In the genomic region with DNA sequence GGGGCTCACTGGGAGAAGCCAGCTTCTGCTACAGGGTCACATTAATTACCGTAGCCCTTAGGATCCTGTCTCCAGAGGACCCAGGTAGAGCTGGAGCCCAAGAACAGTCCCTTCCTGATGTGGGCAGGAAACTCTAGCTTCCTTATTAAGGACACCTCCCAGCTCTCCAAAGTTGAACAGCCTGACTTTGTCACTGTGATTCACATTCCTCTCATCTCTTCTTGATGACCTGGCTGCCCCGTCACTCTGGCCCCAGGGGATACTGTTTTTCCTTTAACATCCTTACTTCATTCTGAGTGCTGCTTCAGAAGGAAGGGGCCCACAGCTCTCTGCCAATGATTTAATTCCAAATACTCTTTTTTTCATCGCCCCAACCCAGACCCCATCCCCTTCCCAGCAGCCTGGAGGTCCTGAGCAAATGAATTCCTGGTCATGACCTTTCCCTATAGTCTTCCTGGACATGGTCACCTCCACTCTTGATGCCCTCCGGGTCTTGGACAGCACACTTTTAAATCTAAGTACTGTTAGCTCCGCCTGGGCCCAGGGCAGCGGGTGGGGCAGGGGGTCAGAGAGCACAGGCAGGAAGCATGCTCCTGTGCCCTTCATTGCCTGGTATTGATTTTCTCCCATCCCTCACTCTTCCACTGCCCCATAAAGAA, we compare ENCODE assay signal across 18 cellular contexts. TPM values are rescaled to one million over a fixed set of nuclear protein-coding genes. Genes with fewer than 3 reads are reported as not detected.
A peak's percentile ranks its signal among the peaks of the same experiment; 100 is the strongest.
DNase-seq lines count a peak whose midpoint lies in the region; ATAC-seq and TF ChIP-seq lines count a peak whose summit lies in the region.
"Had no signal": no experiment of that assay in that cellular context is flagged by ENCODE, and none has a peak within 500 bp of the region (broad histone marks: within the 10 kb centered on the region; RNA-seq: fewer than 3 reads in every experiment).

No MANE protein-coding gene starts in this region.

- H3K36me3 Mint-ChIP-seq in activated naive CD4-positive, alpha-beta T cell treated with anti-CD3 and anti-CD28 coated beads, Interleukin-2, amount 50 U/mL, for 24 hours = peaks cover 6% of the 10 kb centered on the region
- peaks cover 0 to 10% of the 10 kb centered on the region in 2 donors for H3K36me3 Mint-ChIP-seq in activated naive CD4-positive, alpha-beta T cell treated with anti-CD3 and anti-CD28 coated beads, Interleukin-2, amount 50 U/mL, for 72 hours
- H3K36me3 Mint-ChIP-seq in activated T-helper 2 cell treated with anti-CD3 and anti-CD28 coated beads, Interferon-gamma antibody, Interleukin-2, Interleukin-4, amounts not matched to agents 10 μg/mL and 5 μg/mL and 100 μg/mL, durations not matched to agents 14 hours and 24 hours and 36 hours (ENCODE audit: low read depth) = peaks cover 11% of the 10 kb centered on the region
- H3K36me3 Mint-ChIP-seq in stimulated activated effector memory CD8-positive, alpha-beta T cell treated with anti-CD3 and anti-CD28 coated beads, Interleukin-12 subunit alpha, Interleukin-12 subunit beta, amount 100 ng/mL, for 72 hours = no peaks in the 10 kb centered on the region
- H3K36me3 Mint-ChIP-seq: type B pancreatic cell had no signal

- no peaks in the 10 kb centered on the region for H3K27me3 Mint-ChIP-seq in activated naive CD4-positive, alpha-beta T cell treated with anti-CD3 and anti-CD28 coated beads, Interleukin-2, amount 50 U/mL, for 24 hours
- peaks cover 17% of the 10 kb centered on the region for H3K27me3 Mint-ChIP-seq in activated T-helper 2 cell treated with anti-CD3 and anti-CD28 coated beads, Interferon-gamma antibody, Interleukin-2, Interleukin-4, amounts not matched to agents 10 μg/mL and 5 μg/mL and 100 μg/mL, durations not matched to agents 14 hours and 24 hours and 36 hours (ENCODE audit: low read depth)

- no peak for DNase-seq in activated naive CD4-positive, alpha-beta T cell treated with anti-CD3 and anti-CD28 coated beads, Interleukin-2, amount 50 U/mL, for 72 hours (ENCODE audit: low spot score in 2 of 2)
- DNase-seq in HT1080 (ENCODE audit: low read depth) (peak; percentile 65), activated gamma-delta T cell treated with Interleukin-2 at 50 U/mL for 16 hours (no peak), GM10266 (ENCODE audit: extremely low spot score) (no peak), NOMO-1 (lab: John Stamatoyannopoulos, UW; ENCODE audit: unreplicated experiment in 2 of 2) (no peak)
- no peak for DNase-seq in activated T-helper 2 cell treated with anti-CD3 and anti-CD28 coated beads, Interferon-gamma antibody, Interleukin-2, Interleukin-4, amounts not matched to agents 10 μg/mL and 5 μg/mL and 100 μg/mL, durations not matched to agents 14 hours and 24 hours and 36 hours (ENCODE audit: low spot score)
- DNase-seq in stimulated activated effector memory CD8-positive, alpha-beta T cell treated with anti-CD3 and anti-CD28 coated beads, Interleukin-12 subunit alpha, Interleukin-12 subunit beta, amount 100 ng/mL, for 72 hours (ENCODE audit: low spot score in 2 of 2) = no peak
- DNase-seq: DND-41; effector CD8-positive, alpha-beta T cell; Karpas-422; NCI-H2029; NCI-H82; psoas muscle; SJCRH30; stimulated activated CD8-positive, alpha-beta memory T cell treated with anti-CD3 and anti-CD28 coated beads, Interleukin-4, amount 100 ng/mL, for 48 hours had no signal

- H3K4me1 Mint-ChIP-seq in activated naive CD4-positive, alpha-beta T cell treated with anti-CD3 and anti-CD28 coated beads, Interleukin-2, amount 50 U/mL, for 24 hours = peaks cover 63% of the 10 kb centered on the region
- H3K4me1 Mint-ChIP-seq in activated T-helper 2 cell treated with anti-CD3 and anti-CD28 coated beads, Interferon-gamma antibody, Interleukin-2, Interleukin-4, amounts not matched to agents 10 μg/mL and 5 μg/mL and 100 μg/mL, durations not matched to agents 14 hours and 24 hours and 36 hours (ENCODE audit: low read depth) = peaks cover 26% of the 10 kb centered on the region
- H3K4me1 Mint-ChIP-seq in stimulated activated effector memory CD8-positive, alpha-beta T cell treated with anti-CD3 and anti-CD28 coated beads, Interleukin-12 subunit alpha, Interleukin-12 subunit beta, amount 100 ng/mL, for 72 hours = peaks cover 18% of the 10 kb centered on the region

- peak overlapping the region; percentile 6 for H3K27ac Mint-ChIP-seq in activated naive CD4-positive, alpha-beta T cell treated with anti-CD3 and anti-CD28 coated beads, Interleukin-2, amount 50 U/mL, for 24 hours
- H3K27ac Mint-ChIP-seq in activated naive CD4-positive, alpha-beta T cell treated with anti-CD3 and anti-CD28 coated beads, Interleukin-2, amount 50 U/mL, for 72 hours = peak overlapping the region in 1 of 2 donors; percentile 14
- no peak overlapping the region for H3K27ac Mint-ChIP-seq in activated T-helper 2 cell treated with anti-CD3 and anti-CD28 coated beads, Interferon-gamma antibody, Interleukin-2, Interleukin-4, amounts not matched to agents 10 μg/mL and 5 μg/mL and 100 μg/mL, durations not matched to agents 14 hours and 24 hours and 36 hours
- H3K27ac Mint-ChIP-seq in stimulated activated effector memory CD8-positive, alpha-beta T cell treated with anti-CD3 and anti-CD28 coated beads, Interleukin-12 subunit alpha, Interleukin-12 subunit beta, amount 100 ng/mL, for 72 hours = peak overlapping the region; percentile 5
- H3K27ac Mint-ChIP-seq: activated T-cell treated with anti-CD3 and anti-CD28 coated beads, Interleukin-2, amount 50 U/mL, for 72 hours; type B pancreatic cell had no signal

- peaks cover 5% of the 10 kb centered on the region for H3K9me3 Mint-ChIP-seq in activated naive CD4-positive, alpha-beta T cell treated with anti-CD3 and anti-CD28 coated beads, Interleukin-2, amount 50 U/mL, for 24 hours
- peaks cover 5 to 8% of the 10 kb centered on the region in 2 donors for H3K9me3 Mint-ChIP-seq in activated naive CD4-positive, alpha-beta T cell treated with anti-CD3 and anti-CD28 coated beads, Interleukin-2, amount 50 U/mL, for 72 hours
- H3K9me3 Mint-ChIP-seq in activated T-helper 2 cell treated with anti-CD3 and anti-CD28 coated beads, Interferon-gamma antibody, Interleukin-2, Interleukin-4, amounts not matched to agents 10 μg/mL and 5 μg/mL and 100 μg/mL, durations not matched to agents 14 hours and 24 hours and 36 hours = peaks cover 20% of the 10 kb centered on the region
- H3K9me3 Mint-ChIP-seq in stimulated activated effector memory CD8-positive, alpha-beta T cell treated with anti-CD3 and anti-CD28 coated beads, Interleukin-12 subunit alpha, Interleukin-12 subunit beta, amount 100 ng/mL, for 72 hours = peaks cover 2% of the 10 kb centered on the region
- H3K9me3 Mint-ChIP-seq: type B pancreatic cell had no signal

- H3K4me3 Mint-ChIP-seq in activated naive CD4-positive, alpha-beta T cell treated with anti-CD3 and anti-CD28 coated beads, Interleukin-2, amount 50 U/mL, for 24 hours = peak overlapping the region; percentile 40
- H3K4me3 Mint-ChIP-seq in activated T-helper 2 cell treated with anti-CD3 and anti-CD28 coated beads, Interferon-gamma antibody, Interleukin-2, Interleukin-4, amounts not matched to agents 10 μg/mL and 5 μg/mL and 100 μg/mL, durations not matched to agents 14 hours and 24 hours and 36 hours (ENCODE audit: low read depth) = peak overlapping the region; percentile 19
- H3K4me3 Mint-ChIP-seq in stimulated activated effector memory CD8-positive, alpha-beta T cell treated with anti-CD3 and anti-CD28 coated beads, Interleukin-12 subunit alpha, Interleukin-12 subunit beta, amount 100 ng/mL, for 72 hours = no peak overlapping the region
- H3K4me3 Mint-ChIP-seq: activated T-cell treated with anti-CD3 and anti-CD28 coated beads, Interleukin-2, amount 50 U/mL, for 72 hours; type B pancreatic cell had no signal

- no peak for ATAC-seq in activated naive CD4-positive, alpha-beta T cell treated with anti-CD3 and anti-CD28 coated beads, Interleukin-2, amount 50 U/mL, for 72 hours
- ATAC-seq in stimulated activated effector memory CD8-positive, alpha-beta T cell treated with anti-CD3 and anti-CD28 coated beads, Interleukin-12 subunit alpha, Interleukin-12 subunit beta, amount 100 ng/mL, for 72 hours = no peak
- ATAC-seq: psoas muscle had no signal

- intact Hi-C loops in activated T-helper 2 cell treated with anti-CD3 and anti-CD28 coated beads, Interferon-gamma antibody, Interleukin-2, Interleukin-4, amounts not matched to agents 10 μg/mL and 5 μg/mL and 100 μg/mL, durations not matched to agents 14 hours and 24 hours and 36 hours (cut with micrococcal nuclease) = loop anchor here (2.0 kb wide), 1 partner anchor 71 kb away; no protein-coding TSS in a partner anchor

- TF ChIP-seq CTCF in GM10266 (IDR thresholded peaks at IDR 0.05; ENCODE audit: control insufficient read depth, insufficient read depth, low read depth, missing control alignments) = no peak

RNA-seq across cellular contexts. Expression of gene SPON1, which starts 22.4 kb away (rescaled TPM):
- total RNA-seq in activated naive CD4-positive, alpha-beta T cell treated with anti-CD3 and anti-CD28 coated beads, Interleukin-2, amount 50 U/mL, for 72 hours = under 1 TPM in 1 of 2 donors, not detected in 1; 0.19 TPM
- not detected in 2 replicates for total RNA-seq in HT1080 (2014; rRNA removed; shearing (Covaris generic))
- polyA plus RNA-seq in HT1080 (2015; cell fraction: cytosol; rRNA removed) = not detected in 2 replicates
- 0.09 TPM in 1 of 2 replicates, not detected in the other for polyA plus RNA-seq in HT1080 (2015; cell fraction: nucleus; rRNA removed)
- total RNA-seq in activated T-helper 2 cell treated with anti-CD3 and anti-CD28 coated beads, Interferon-gamma antibody, Interleukin-2, Interleukin-4, amounts not matched to agents 10 μg/mL and 5 μg/mL and 100 μg/mL, durations not matched to agents 14 hours and 24 hours and 36 hours = 0.07 and 0.16 TPM in 2 replicates
- total RNA-seq: SJCRH30 had no signal
